ENCODE assay signal across 16 cellular contexts in the genomic region with DNA sequence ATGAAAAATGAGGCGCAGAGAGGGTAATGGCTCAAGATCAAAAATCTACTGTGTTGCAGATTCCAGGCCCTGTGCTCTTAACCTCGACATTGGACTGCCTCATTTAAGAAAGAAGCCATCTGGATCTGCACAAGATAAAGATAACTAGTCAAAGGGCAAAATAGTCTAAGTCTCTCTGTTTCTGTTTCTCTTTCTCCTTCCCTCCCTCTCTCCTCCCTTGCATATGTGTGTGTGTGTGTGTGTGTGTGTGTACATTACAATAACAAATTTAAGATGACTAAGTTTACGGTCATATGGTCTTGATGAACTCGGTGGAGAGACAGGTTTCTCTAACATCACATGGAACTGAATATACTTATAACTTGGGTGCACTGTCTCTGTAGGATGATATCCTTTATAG.
DNase-seq lines count a peak whose midpoint lies in the region; ATAC-seq, FAIRE-seq and TF ChIP-seq lines count a peak whose summit lies in the region.
"Had no signal": no experiment of that assay in that cellular context is flagged by ENCODE, and none has a peak within 500 bp of the region (broad histone marks: within the 10 kb centered on the region; RNA-seq: fewer than 3 reads in every experiment).

No MANE protein-coding gene starts in this region.

- no peak overlapping the region for H2BK12ac ChIP-seq in neuronal stem cell (ENCODE audit: low read length)

- TF ChIP-seq CTCF in AG09319 (IDR thresholded peaks at IDR 0.05; ENCODE audit: low read depth, low read length) (no peak), GM12878 (IDR thresholded peaks at IDR 0.05 in 2 of 3, conservative IDR thresholded peaks at IDR 0.05 in 1 of 3; ENCODE audit: control insufficient read depth in 2 of 3, extremely low read depth in 1 of 3, insufficient read depth in 1 of 3, low read depth in 3 of 3, low read length in 3 of 3) (no peak)

- H2BK5ac ChIP-seq in neuronal stem cell (ENCODE audit: low read length): no peak overlapping the region

- H3K9ac ChIP-seq in GM12878 (ENCODE audit: control insufficient read depth, insufficient read depth, low read length) (no peak overlapping the region), neuronal stem cell (ENCODE audit: low read depth, low read length, poor library complexity) (no peak overlapping the region)

- H3K4ac ChIP-seq in neuronal stem cell (ENCODE audit: low read length): no peak overlapping the region

- TF ChIP-seq POLR2A in GM12878 (IDR thresholded peaks at IDR 0.05; ENCODE audit: low read depth, low read length): no peak

- TF ChIP-seq EP300 in GM12878 (IDR thresholded peaks at IDR 0.05; ENCODE audit: borderline replicate concordance in 1 of 2, control insufficient read depth in 1 of 2, low read depth in 2 of 2, low read length in 2 of 2): no peak

- CTCF ChIA-PET in GM12878 (lab: Yijun Ruan, JAX): interaction anchor here (0.9 kb wide), 1 partner anchor 11 kb away, joined by 3 read pairs; no protein-coding TSS in a partner anchor

- no peaks in the 10 kb centered on the region for H4K20me1 ChIP-seq in GM12878 (ENCODE audit: control insufficient read depth, insufficient read depth)

- no peak for TF ChIP-seq RAD21 in GM12878 (IDR thresholded peaks at IDR 0.05; ENCODE audit: insufficient read depth, low read depth, low read length)

- H3K4me3 ChIP-seq in GM12878 (no peak overlapping the region), neuronal stem cell (ENCODE audit: low read length in 2 of 2) (no peak overlapping the region)
- H3K4me3 ChIP-seq: left ventricle myocardium inferior had no signal

- SMC1A ChIA-PET in GM12878 (lab: Charles Lee; ENCODE audit: uncharacterized antibody, unreplicated experiment): interaction anchor here (8.5 kb wide), 1 partner anchor 17 kb away, joined by 45 read pairs; no protein-coding TSS in a partner anchor

- WGBS in GM12878 (ENCODE audit: insufficient coverage, insufficient replicate concordance, low lambda C conversion rate, missing lambda C conversion rate): 28% methylated on average over 4 of the region's 4 CpGs
- WGBS in neuronal stem cell (ENCODE audit: extremely low coverage in 2 of 2, insufficient read length in 2 of 2, insufficient replicate concordance in 1 of 2), 2 donors: no CpG with 5 or more reads among the region's 4 CpGs

- no peak for FAIRE-seq in GM12878 (lab: Jason Lieb, UNC)
- FAIRE-seq: colon had no signal

- H3K27ac ChIP-seq in GM12878 (ENCODE audit: control insufficient read depth, insufficient read depth): peak overlapping the region; percentile 20; the same call in 1 of the 2 replicates
- no peak overlapping the region for H3K27ac ChIP-seq in neuronal stem cell (replicated peaks; ENCODE audit: low read length)

- intact Hi-C loops in GM12878 (cut with micrococcal nuclease; ENCODE audit: unreplicated experiment): no loop called here

- no peak overlapping the region for H4K91ac ChIP-seq in neuronal stem cell (ENCODE audit: low read depth, low read length, poor library complexity)

- peak; percentile 57 for DNase-seq in AG09319 (ENCODE audit: extremely low read depth, low read depth)
- peak; percentile 9 for DNase-seq in HPDE6-E6E7 (ENCODE audit: extremely low spot score)
- DNase-seq in GM12878 (ENCODE audit: low read depth, low spot score): no peak
- DNase-seq in iris pigment epithelial cell (ENCODE audit: low read depth): peak; percentile 80
- no peak for DNase-seq in neuronal stem cell (ENCODE audit: low spot score)
- no peak for DNase-seq in activated gamma-delta T cell (lab: John Stamatoyannopoulos, UW)
- no peak for DNase-seq in CD1c-positive myeloid dendritic cell (ENCODE audit: extremely low spot score)
- DNase-seq in DMS 273 treated with DMSO at 0.1 percent for 48 hours (lab: John Stamatoyannopoulos, UW): no peak
- DNase-seq: activated CD4-positive, alpha-beta memory T cell treated with anti-CD3 and anti-CD28 coated beads, Interleukin-2, amount 10 ng/mL, durations not matched to agents 7 days and 5 days; DMS153; Kasumi-1; left ventricle myocardium inferior; naive thymus-derived CD4-positive, alpha-beta T cell; NCI-H1436 treated with DMSO at 0.1 percent for 48 hours; NCI-H446 had no signal

- H3K4me1 ChIP-seq in GM12878 (ENCODE audit: control insufficient read depth, insufficient read depth, low read length) (peaks cover 11% of the 10 kb centered on the region; the same call in 1 of the 2 replicates), neuronal stem cell (ENCODE audit: control insufficient read depth in 2 of 2, insufficient read depth in 1 of 2, low read depth in 1 of 2, low read length in 2 of 2) (peaks cover 11 to 25% of the 10 kb centered on the region in 2 donors)

- H3K36me3 ChIP-seq in GM12878 (ENCODE audit: control insufficient read depth in 2 of 2, insufficient read depth in 2 of 2, low read length in 1 of 2) (no peaks in the 10 kb centered on the region; a peak in 2 of 4 replicates), neuronal stem cell (replicated peaks in 1 of 2; ENCODE audit: control insufficient read depth in 2 of 2, insufficient read depth in 2 of 2, low read length in 2 of 2) (peaks cover 0 to 22% of the 10 kb centered on the region in 2 donors)

- H2AFZ ChIP-seq in GM12878 (ENCODE audit: control insufficient read depth, low read depth, low read length) (no peak overlapping the region), neuronal stem cell (ENCODE audit: low read length) (no peak overlapping the region)

- no peak overlapping the region for H3K18ac ChIP-seq in neuronal stem cell (ENCODE audit: low read length)

- POLR2A ChIA-PET in GM12878 (lab: Charles Lee): no interaction called here

- RAD21 ChIA-PET in GM12878 (lab: Charles Lee; ENCODE audit: unreplicated experiment): no interaction called here

- no peak overlapping the region for H4K8ac ChIP-seq in neuronal stem cell (ENCODE audit: low read depth, low read length)

- H3K14ac ChIP-seq in neuronal stem cell (ENCODE audit: low read length): no peak overlapping the region

- no peak overlapping the region for H2BK15ac ChIP-seq in neuronal stem cell (ENCODE audit: low read length)

- BruUV-seq in GM12878 (replicated peaks; lab: Mats Ljungman, UMichigan): no TSS peak

- H2AK5ac ChIP-seq in neuronal stem cell (ENCODE audit: low read depth, low read length): no peak overlapping the region

- H2BK120ac ChIP-seq in neuronal stem cell (ENCODE audit: low read depth, low read length): no peak overlapping the region

- no peaks in the 10 kb centered on the region for H3K79me2 ChIP-seq in GM12878 (ENCODE audit: control insufficient read depth, insufficient read depth, low read length)

- H3K4me2 ChIP-seq in GM12878 (ENCODE audit: control insufficient read depth, insufficient read depth) (no peak overlapping the region), neuronal stem cell (ENCODE audit: insufficient read depth, low read length, poor library complexity, severe bottlenecking) (no peak overlapping the region)

- in situ Hi-C loops in GM12878 (cut with MboI): no loop called here

- ATAC-seq in GM12878: peak; percentile 46
- ATAC-seq: naive thymus-derived CD4-positive, alpha-beta T cell had no signal

- H3K9me3 ChIP-seq in GM12878 (replicated peaks; ENCODE audit: control insufficient read depth, insufficient read depth, low read length): no peaks in the 10 kb centered on the region
- H3K9me3 ChIP-seq in neuronal stem cell (replicated peaks in 1 of 2; ENCODE audit: control insufficient read depth in 2 of 2, insufficient read depth in 1 of 2, low read depth in 1 of 2, low read length in 2 of 2): no peaks in the 10 kb centered on the region
- H3K9me3 ChIP-seq: left ventricle myocardium inferior had no signal

- H3K79me1 ChIP-seq in neuronal stem cell (ENCODE audit: low read depth, low read length): no peaks in the 10 kb centered on the region

- no peak overlapping the region for H3K23ac ChIP-seq in neuronal stem cell (ENCODE audit: low read depth, low read length, poor library complexity)

- H3K27me3 ChIP-seq in GM12878 (replicated peaks in 1 of 2; ENCODE audit: control insufficient read depth in 2 of 2, insufficient read depth in 2 of 2, low read length in 1 of 2) (no peaks in the 10 kb centered on the region), neuronal stem cell (ENCODE audit: control insufficient read depth in 3 of 3, insufficient read depth in 3 of 3, low read depth in 1 of 3, low read length in 3 of 3) (no peaks in the 10 kb centered on the region)

TF ChIP-seq in GM12878, 131 proteins besides CTCF, POLR2A, EP300 and RAD21:
- TF ChIP-seq, protein P1, sequence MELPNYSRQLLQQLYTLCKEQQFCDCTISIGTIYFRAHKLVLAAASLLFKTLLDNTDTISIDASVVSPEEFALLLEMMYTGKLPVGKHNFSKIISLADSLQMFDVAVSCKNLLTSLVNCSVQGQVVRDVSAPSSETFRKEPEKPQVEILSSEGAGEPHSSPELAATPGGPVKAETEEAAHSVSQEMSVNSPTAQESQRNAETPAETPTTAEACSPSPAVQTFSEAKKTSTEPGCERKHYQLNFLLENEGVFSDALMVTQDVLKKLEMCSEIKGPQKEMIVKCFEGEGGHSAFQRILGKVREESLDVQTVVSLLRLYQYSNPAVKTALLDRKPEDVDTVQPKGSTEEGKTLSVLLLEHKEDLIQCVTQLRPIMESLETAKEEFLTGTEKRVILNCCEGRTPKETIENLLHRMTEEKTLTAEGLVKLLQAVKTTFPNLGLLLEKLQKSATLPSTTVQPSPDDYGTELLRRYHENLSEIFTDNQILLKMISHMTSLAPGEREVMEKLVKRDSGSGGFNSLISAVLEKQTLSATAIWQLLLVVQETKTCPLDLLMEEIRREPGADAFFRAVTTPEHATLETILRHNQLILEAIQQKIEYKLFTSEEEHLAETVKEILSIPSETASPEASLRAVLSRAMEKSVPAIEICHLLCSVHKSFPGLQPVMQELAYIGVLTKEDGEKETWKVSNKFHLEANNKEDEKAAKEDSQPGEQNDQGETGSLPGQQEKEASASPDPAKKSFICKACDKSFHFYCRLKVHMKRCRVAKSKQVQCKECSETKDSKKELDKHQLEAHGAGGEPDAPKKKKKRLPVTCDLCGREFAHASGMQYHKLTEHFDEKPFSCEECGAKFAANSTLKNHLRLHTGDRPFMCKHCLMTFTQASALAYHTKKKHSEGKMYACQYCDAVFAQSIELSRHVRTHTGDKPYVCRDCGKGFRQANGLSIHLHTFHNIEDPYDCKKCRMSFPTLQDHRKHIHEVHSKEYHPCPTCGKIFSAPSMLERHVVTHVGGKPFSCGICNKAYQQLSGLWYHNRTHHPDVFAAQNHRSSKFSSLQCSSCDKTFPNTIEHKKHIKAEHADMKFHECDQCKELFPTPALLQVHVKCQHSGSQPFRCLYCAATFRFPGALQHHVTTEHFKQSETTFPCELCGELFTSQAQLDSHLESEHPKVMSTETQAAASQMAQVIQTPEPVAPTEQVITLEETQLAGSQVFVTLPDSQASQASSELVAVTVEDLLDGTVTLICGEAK (IDR thresholded peaks at IDR 0.05; ENCODE audit: borderline replicate concordance): no peak
TF ChIP-seq in GM12878: peak in this region for 0.

Comparison
In these comparisons a context has a peak if more than half of its experiments do, and no peak if none do; other contexts are left out.
1. DNase-seq: peak in AG09319 (single experiment), HPDE6-E6E7 (single experiment) and iris pigment epithelial cell (single experiment); none in GM12878 (single experiment), neuronal stem cell (single experiment), activated gamma-delta T cell (single experiment), CD1c-positive myeloid dendritic cell (single experiment) and DMS 273 treated with DMSO at 0.1 percent for 48 hours (single experiment).